In genomic region chr11:76598426-76598839, GRCh38 we compare ENCODE assay signal across 8 cellular contexts.
A peak's percentile ranks its signal among the peaks of the same experiment; 100 is the strongest.
DNase-seq lines count a peak whose midpoint lies in the region; ATAC-seq, FAIRE-seq and TF ChIP-seq lines count a peak whose summit lies in the region.

No MANE protein-coding gene starts in this region.

- no peak overlapping the region for H2AFZ ChIP-seq in K562 (ENCODE audit: low read depth, low read length)

- H3K27ac ChIP-seq in K562 (ENCODE audit: extremely low read depth, low read depth, low read length), result no peak overlapping the region
- no peak overlapping the region for H3K27ac ChIP-seq in lower lobe of right lung

- no peaks in the 10 kb centered on the region for H3K79me2 ChIP-seq in K562 (ENCODE audit: control insufficient read depth, insufficient read depth, low read length)

- peak; percentile 43 for TF ChIP-seq CTCF in AG09319 (IDR thresholded peaks at IDR 0.05; ENCODE audit: low read depth, low read length)
- peak; percentile 75 for TF ChIP-seq CTCF in GM12875 (IDR thresholded peaks at IDR 0.05; ENCODE audit: borderline replicate concordance, insufficient read depth, low read depth, low read length)
- peak; percentile 56 to 75 (median 68) for TF ChIP-seq CTCF in K562 (IDR thresholded peaks at IDR 0.05 in 2 of 3, conservative IDR thresholded peaks at IDR 0.05 in 1 of 3; ENCODE audit: insufficient read depth in 2 of 3, low read depth in 1 of 3, low read length in 3 of 3)
- peak; percentile 33 for TF ChIP-seq CTCF in lower lobe of right lung (IDR thresholded peaks at IDR 0.05)

- FAIRE-seq in K562 (lab: Jason Lieb, UNC), result peak; percentile 88

- H3K4me2 ChIP-seq in K562 (ENCODE audit: insufficient read depth, low read length), result no peak overlapping the region

- no TSS peak for BruUV-seq in K562 (replicated peaks; lab: Mats Ljungman, UMichigan)

- peak; percentile 48 to 72 for TF ChIP-seq RAD21 in K562 (CRISPR knock-in tag; conservative IDR thresholded peaks at IDR 0.05 in 1 of 2, IDR thresholded peaks at IDR 0.05 in 1 of 2)

- no peak overlapping the region for H3K9ac ChIP-seq in K562 (ENCODE audit: insufficient read depth in 1 of 2, low read depth in 2 of 2, low read length in 2 of 2)

- H3K36me3 ChIP-seq in K562 (ENCODE audit: control insufficient read depth, insufficient read depth, low read length) (no peaks in the 10 kb centered on the region), lower lobe of right lung (no peaks in the 10 kb centered on the region)

- no peak overlapping the region for H3K4me3 ChIP-seq in GM12875 (ENCODE audit: low read depth, low read length)
- no peak overlapping the region for H3K4me3 ChIP-seq in K562
- no peak overlapping the region for H3K4me3 ChIP-seq in lower lobe of right lung

- no peak for DNase-seq in AG09319 (ENCODE audit: extremely low read depth, low read depth)
- DNase-seq in NCI-H526 treated with DMSO at 0.1 percent for 48 hours (lab: John Stamatoyannopoulos, UW), result peak; percentile 18
- DNase-seq in K562 (ENCODE audit: extremely low read depth in 1 of 4, low spot score in 3 of 4), result peak; percentile 49 to 59 (median 58)
- DNase-seq in lower lobe of right lung, result no peak
- no peak for DNase-seq in activated gamma-delta T cell (lab: John Stamatoyannopoulos, UW)
- DNase-seq in activated naive CD4-positive, alpha-beta T cell (lab: John Stamatoyannopoulos, UW), result no peak

- H3K27me3 ChIP-seq in K562 (ENCODE audit: control insufficient read depth in 2 of 2, insufficient read depth in 2 of 2, low read length in 2 of 2) (peaks cover 0 to 18% of the 10 kb centered on the region in 2 experiments; a peak in 2 of 5 replicates), lower lobe of right lung (ENCODE audit: low read depth) (no peaks in the 10 kb centered on the region)

- ATAC-seq in K562 (peak; percentile 88), lower lobe of right lung (peak; percentile 31 to 36), GM18498 (IDR thresholded peaks at IDR 0.05; ENCODE audit: unreplicated experiment) (no peak)

- H3K9me1 ChIP-seq in K562 (ENCODE audit: control insufficient read depth, insufficient read depth, low read length), result no peaks in the 10 kb centered on the region

- POLR2A ChIA-PET in K562 (lab: Yijun Ruan, JAX), result interaction anchor here (0.6 to 1.1 kb wide), 3 partner anchors 21 to 786 kb away, joined by 3 read pairs; no protein-coding TSS in a partner anchor

- no peaks in the 10 kb centered on the region for H3K9me3 ChIP-seq in K562 (replicated peaks; ENCODE audit: control insufficient read depth, insufficient read depth, low read depth, low read length)
- no peaks in the 10 kb centered on the region for H3K9me3 ChIP-seq in lower lobe of right lung

- peaks cover 0 to 5% of the 10 kb centered on the region in 2 experiments; a peak in 3 of 5 replicates for H3K4me1 ChIP-seq in K562 (replicated peaks in 1 of 2; ENCODE audit: control insufficient read depth in 2 of 2, insufficient read depth in 2 of 2, low read length in 2 of 2)
- peaks cover 31% of the 10 kb centered on the region for H3K4me1 ChIP-seq in lower lobe of right lung

- TF ChIP-seq POLR2A in K562 (conservative IDR thresholded peaks at IDR 0.05), result no peak

- CTCF ChIA-PET in K562 (lab: Yijun Ruan, JAX; ENCODE audit: low intra/inter-chr PET ratio), result interaction anchor here (0.6 kb wide), 1 partner anchor 116 kb away, joined by 3 read pairs; no protein-coding TSS in a partner anchor

- no peak for TF ChIP-seq EP300 in K562 (IDR thresholded peaks at IDR 0.05; ENCODE audit: low read length)

- in situ Hi-C loops in K562 (cut with MboI), result no loop called here

- intact Hi-C loops in K562 (cut with micrococcal nuclease) (loop anchor here (1.0 kb wide), 1 partner anchor 83 kb away; no protein-coding TSS in a partner anchor), lower lobe of right lung (cut with DNase I) (no loop called here)

- 5% methylated on average over 6 of the region's 6 CpGs for WGBS in K562 (ENCODE audit: insufficient coverage, low coverage, missing lambda C conversion rate)

- H4K20me1 ChIP-seq in K562 (replicated peaks; ENCODE audit: control insufficient read depth, insufficient read depth, low read length), result peaks cover 4% of the 10 kb centered on the region; the same call in 1 of the 2 replicates

TF ChIP-seq in K562, 482 proteins besides CTCF, POLR2A, EP300 and RAD21:
- TF ChIP-seq BRD4 (IDR thresholded peaks at IDR 0.05) (no peak), BHLHE40 (IDR thresholded peaks at IDR 0.05; ENCODE audit: low read length) (peak; percentile 45; the same call in 1 of the 2 replicates), ZNF316 (IDR thresholded peaks at IDR 0.05) (no peak), MYC (IDR thresholded peaks at IDR 0.05; ENCODE audit: low read depth, low read length) (peak; percentile 57), MYC (CRISPR knock-in tag; IDR thresholded peaks at IDR 0.05; ENCODE audit: borderline replicate concordance, low read depth) (no peak), SMC3 (conservative IDR thresholded peaks at IDR 0.05; ENCODE audit: insufficient read depth, low read depth, low read length) (0 out of 2 replicates have a peak, but pooled peaks have one; percentile 33), SAFB (IDR thresholded peaks at IDR 0.05; ENCODE audit: borderline replicate concordance, low read depth, low read length) (no peak), OTX1 (CRISPR knock-in tag; IDR thresholded peaks at IDR 0.05) (no peak), CBX1 (IDR thresholded peaks at IDR 0.05; ENCODE audit: low read depth) (no peak), ARID3A (IDR thresholded peaks at IDR 0.05; ENCODE audit: borderline replicate concordance, low read depth, low read length) (no peak), CTCFL (IDR thresholded peaks at IDR 0.05; ENCODE audit: borderline replicate concordance, insufficient read depth, low read depth, low read length, poor library complexity, severe bottlenecking) (peak; percentile 23)
- TF ChIP-seq, protein P1, sequence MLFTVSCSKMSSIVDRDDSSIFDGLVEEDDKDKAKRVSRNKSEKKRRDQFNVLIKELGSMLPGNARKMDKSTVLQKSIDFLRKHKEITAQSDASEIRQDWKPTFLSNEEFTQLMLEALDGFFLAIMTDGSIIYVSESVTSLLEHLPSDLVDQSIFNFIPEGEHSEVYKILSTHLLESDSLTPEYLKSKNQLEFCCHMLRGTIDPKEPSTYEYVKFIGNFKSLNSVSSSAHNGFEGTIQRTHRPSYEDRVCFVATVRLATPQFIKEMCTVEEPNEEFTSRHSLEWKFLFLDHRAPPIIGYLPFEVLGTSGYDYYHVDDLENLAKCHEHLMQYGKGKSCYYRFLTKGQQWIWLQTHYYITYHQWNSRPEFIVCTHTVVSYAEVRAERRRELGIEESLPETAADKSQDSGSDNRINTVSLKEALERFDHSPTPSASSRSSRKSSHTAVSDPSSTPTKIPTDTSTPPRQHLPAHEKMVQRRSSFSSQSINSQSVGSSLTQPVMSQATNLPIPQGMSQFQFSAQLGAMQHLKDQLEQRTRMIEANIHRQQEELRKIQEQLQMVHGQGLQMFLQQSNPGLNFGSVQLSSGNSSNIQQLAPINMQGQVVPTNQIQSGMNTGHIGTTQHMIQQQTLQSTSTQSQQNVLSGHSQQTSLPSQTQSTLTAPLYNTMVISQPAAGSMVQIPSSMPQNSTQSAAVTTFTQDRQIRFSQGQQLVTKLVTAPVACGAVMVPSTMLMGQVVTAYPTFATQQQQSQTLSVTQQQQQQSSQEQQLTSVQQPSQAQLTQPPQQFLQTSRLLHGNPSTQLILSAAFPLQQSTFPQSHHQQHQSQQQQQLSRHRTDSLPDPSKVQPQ (CRISPR knock-in tag; IDR thresholded peaks at IDR 0.05; ENCODE audit: borderline replicate concordance), result no peak

Comparison
In these comparisons a context has a peak if more than half of its experiments do, and no peak if none do; other contexts are left out.
1. DNase-seq: peak in NCI-H526 treated with DMSO at 0.1 percent for 48 hours (single experiment) and K562 (4 of 4); none in AG09319 (single experiment), lower lobe of right lung (single experiment), activated gamma-delta T cell (single experiment) and activated naive CD4-positive, alpha-beta T cell (0 of 4).
2. Peak in every context shown above with its lines, with median percentiles within 50 percentile points of each other: CTCF ChIP-seq.